13 cellular contexts compared by ENCODE assay signal in genomic region chr2:63699549-63699839, GRCh38.
DNase-seq lines count a peak whose midpoint lies in the region; ATAC-seq, FAIRE-seq and TF ChIP-seq lines count a peak whose summit lies in the region.
"Had no signal": no experiment of that assay in that cellular context is flagged by ENCODE, and none has a peak within 500 bp of the region (broad histone marks: within the 10 kb centered on the region; RNA-seq: fewer than 3 reads in every experiment).

No MANE protein-coding gene starts in this region.

- WGBS in IMR-90 (ENCODE audit: extremely low coverage in 2 of 2, insufficient read length in 1 of 2), 2 experiments, result 100% methylated on average over 2 of the region's 3 CpGs; no CpG with 5 or more reads in 1 of the 2 experiments
- WGBS in suprapubic skin, result 69% methylated on average over 3 of the region's 3 CpGs

- H3K4me1 ChIP-seq in IMR-90 (ENCODE audit: control insufficient read depth, insufficient read depth, low read length) (peaks cover 5% of the 10 kb centered on the region; the same call in 1 of the 2 replicates), astrocyte (ENCODE audit: insufficient read depth, low read length) (peaks cover 14% of the 10 kb centered on the region), left lung (peaks cover 0 to 12% of the 10 kb centered on the region in 2 donors), suprapubic skin (peaks cover 13% of the 10 kb centered on the region)

- H2BK20ac ChIP-seq in IMR-90 (ENCODE audit: low read depth, low read length), result no peak overlapping the region

- no peak for TF ChIP-seq EP300 in suprapubic skin (IDR thresholded peaks at IDR 0.05)

- H3K9me1 ChIP-seq in IMR-90 (ENCODE audit: insufficient read depth, low read length), result peaks cover 5% of the 10 kb centered on the region

- H4K91ac ChIP-seq in IMR-90 (ENCODE audit: insufficient read depth, low read depth, low read length), result no peak overlapping the region

- H2BK15ac ChIP-seq in IMR-90 (ENCODE audit: low read depth, low read length), result no peak overlapping the region

- H3K27me3 ChIP-seq in IMR-90 (ENCODE audit: control insufficient read depth, insufficient read depth, low read length) (no peaks in the 10 kb centered on the region), astrocyte (ENCODE audit: insufficient read depth, low read length) (no peaks in the 10 kb centered on the region), left lung (no peaks in the 10 kb centered on the region), suprapubic skin (no peaks in the 10 kb centered on the region)

- peaks cover 2% of the 10 kb centered on the region for H3K36me3 Mint-ChIP-seq in astrocyte (ENCODE audit: low read depth, unreplicated experiment)
- H3K36me3 Mint-ChIP-seq: immature natural killer cell had no signal

- TF ChIP-seq POLR2A in IMR-90 (IDR thresholded peaks at IDR 0.05; ENCODE audit: low read depth, low read length), result no peak
- no peak for TF ChIP-seq POLR2A in suprapubic skin (IDR thresholded peaks at IDR 0.05)

- H3K56ac ChIP-seq in IMR-90 (ENCODE audit: extremely low read depth, insufficient read depth, low read length), result no peak overlapping the region

- no peak for TF ChIP-seq RAD21 in IMR-90 (IDR thresholded peaks at IDR 0.05; ENCODE audit: low read length)

- POLR2A ChIA-PET in IMR-90 (lab: Charles Lee; ENCODE audit: unreplicated experiment), result no interaction called here

- no TSS peak for BruUV-seq in IMR-90 (replicated peaks; lab: Mats Ljungman, UMichigan)

- ATAC-seq in IMR-90 (ENCODE audit: low read depth) (no peak), left lung (peak; percentile 12), HG02759 (IDR thresholded peaks at IDR 0.05; ENCODE audit: unreplicated experiment) (no peak)

- H3K9me3 ChIP-seq in IMR-90 (ENCODE audit: control insufficient read depth, insufficient read depth, low read length) (no peaks in the 10 kb centered on the region), astrocyte (ENCODE audit: insufficient read depth, low read depth, low read length) (no peaks in the 10 kb centered on the region), left lung (no peaks in the 10 kb centered on the region), suprapubic skin (no peaks in the 10 kb centered on the region)

- peak overlapping the region; percentile 81 for H3K27ac Mint-ChIP-seq in astrocyte (ENCODE audit: unreplicated experiment)
- H3K27ac Mint-ChIP-seq: activated T-helper 2 cell treated with anti-CD3 and anti-CD28 coated beads, Interferon-gamma antibody, Interleukin-2, Interleukin-4, amounts not matched to agents 10 μg/mL and 5 μg/mL and 100 μg/mL, durations not matched to agents 14 hours and 24 hours and 36 hours; immature natural killer cell; T-helper 1 cell treated with Interleukin-12 subunit alpha and Interleukin-12 subunit beta and Interleukin-4 antibody, amounts not matched to agents 30 μg/mL and 1 μg/mL, for 36 hours had no signal

- H3K4me3 ChIP-seq in IMR-90 (ENCODE audit: insufficient read depth, low read depth, low read length) (no peak overlapping the region), astrocyte (ENCODE audit: insufficient read depth, low read depth, low read length) (no peak overlapping the region), left lung (no peak overlapping the region), suprapubic skin (no peak overlapping the region)

- DNase-seq in IMR-90 (peak; percentile 7), astrocyte (ENCODE audit: low read depth) (peak; percentile 17), left lung (no peak), suprapubic skin (ENCODE audit: low spot score in 2 of 2) (no peak), GM20000 (ENCODE audit: low spot score) (no peak), amniotic stem cell (lab: John Stamatoyannopoulos, UW) (no peak), kidney glomerular epithelial cell (lab: John Stamatoyannopoulos, UW) (no peak)
- DNase-seq: activated CD4-positive, alpha-beta T cell treated with anti-CD3 and anti-CD28 coated beads, Interleukin-2, amount 50 U/mL, for 4 hours; NCI-H2171 had no signal

- no peak overlapping the region for H3K9ac ChIP-seq in IMR-90 (ENCODE audit: low read depth, low read length)
- H3K9ac ChIP-seq in astrocyte (ENCODE audit: low read length), result peak overlapping the region; percentile 9

- no peak overlapping the region for H2AK9ac ChIP-seq in IMR-90 (replicated peaks; ENCODE audit: low read depth, low read length, poor library complexity)

- dilution Hi-C loops in IMR-90 (cut with HindIII; ENCODE audit: low sequenced_read_pairs, unreplicated experiment), result loop anchor here (25.0 kb wide), 1 partner anchor 163 kb away; no protein-coding TSS in a partner anchor

- H4K8ac ChIP-seq in IMR-90 (ENCODE audit: low read depth in 2 of 2, low read length in 2 of 2), result no peak overlapping the region

- H2AFZ ChIP-seq in IMR-90 (replicated peaks; ENCODE audit: low read length, poor library complexity) (no peak overlapping the region), astrocyte (ENCODE audit: low read depth, low read length) (peak overlapping the region; percentile 28)

- H3K14ac ChIP-seq in IMR-90 (replicated peaks; ENCODE audit: low read depth, low read length), result no peak overlapping the region

- H3K36me3 ChIP-seq in IMR-90 (ENCODE audit: control insufficient read depth, insufficient read depth, low read length) (no peaks in the 10 kb centered on the region), astrocyte (ENCODE audit: insufficient read depth, low read length) (no peaks in the 10 kb centered on the region), left lung (no peaks in the 10 kb centered on the region), suprapubic skin (no peaks in the 10 kb centered on the region)

- no peak overlapping the region for H3K23ac ChIP-seq in IMR-90 (ENCODE audit: low read depth, low read length)

- no peaks in the 10 kb centered on the region for H4K20me1 ChIP-seq in IMR-90 (ENCODE audit: insufficient read depth, low read length)
- H4K20me1 ChIP-seq in astrocyte (ENCODE audit: insufficient read depth, low read length), result no peaks in the 10 kb centered on the region

- H3K79me2 ChIP-seq in astrocyte (ENCODE audit: insufficient read depth, low read length), result no peaks in the 10 kb centered on the region

- CTCF ChIA-PET in IMR-90 (lab: Yijun Ruan, JAX), result interaction anchor here (0.6 to 2.6 kb wide), 10 partner anchors 23 to 165 kb away, joined by 3 to 15 read pairs (median 4); partner anchors contain the start of gene UGP2

- H3K18ac ChIP-seq in IMR-90 (ENCODE audit: low read depth, low read length), result no peak overlapping the region

- H3K27ac ChIP-seq in IMR-90 (ENCODE audit: insufficient read depth, low read length) (no peak overlapping the region), astrocyte (ENCODE audit: low read depth, low read length) (peak overlapping the region; percentile 56), left lung (peak overlapping the region; percentile 30 to 69), suprapubic skin (peak overlapping the region; percentile 3)

- FAIRE-seq in astrocyte (lab: Jason Lieb, UNC), result peak; percentile 32

- no peaks in the 10 kb centered on the region for H3K9me3 Mint-ChIP-seq in astrocyte (ENCODE audit: unreplicated experiment)
- H3K9me3 Mint-ChIP-seq: activated T-helper 2 cell treated with anti-CD3 and anti-CD28 coated beads, Interferon-gamma antibody, Interleukin-2, Interleukin-4, amounts not matched to agents 10 μg/mL and 5 μg/mL and 100 μg/mL, durations not matched to agents 14 hours and 24 hours and 36 hours; immature natural killer cell; T-helper 1 cell treated with Interleukin-12 subunit alpha and Interleukin-12 subunit beta and Interleukin-4 antibody, amounts not matched to agents 30 μg/mL and 1 μg/mL, for 36 hours had no signal

- H3K4ac ChIP-seq in IMR-90 (ENCODE audit: low read depth, low read length), result no peak overlapping the region

- no peak overlapping the region for H2BK5ac ChIP-seq in IMR-90 (ENCODE audit: low read depth, low read length, poor library complexity, severe bottlenecking)

- in situ Hi-C loops in IMR-90 (cut with MboI; ENCODE audit: low sequenced_read_pairs), result loop anchor here (10.0 kb wide), 1 partner anchor 155 kb away; no protein-coding TSS in a partner anchor

- peaks cover 17% of the 10 kb centered on the region for H3K4me1 Mint-ChIP-seq in astrocyte (ENCODE audit: low read depth, unreplicated experiment)
- H3K4me1 Mint-ChIP-seq: immature natural killer cell had no signal

- no peak overlapping the region for H2AK5ac ChIP-seq in IMR-90 (ENCODE audit: low read depth, low read length)

- H3K79me1 ChIP-seq in IMR-90 (ENCODE audit: low read depth in 1 of 2, low read length in 2 of 2), result no peaks in the 10 kb centered on the region

- no peak overlapping the region for H3K4me2 ChIP-seq in IMR-90 (ENCODE audit: low read depth, low read length)
- peak overlapping the region; percentile 48 for H3K4me2 ChIP-seq in astrocyte (ENCODE audit: low read length)

- no peak overlapping the region for H3K4me3 Mint-ChIP-seq in astrocyte (ENCODE audit: unreplicated experiment)
- H3K4me3 Mint-ChIP-seq: immature natural killer cell; T-helper 1 cell treated with Interleukin-12 subunit alpha and Interleukin-12 subunit beta and Interleukin-4 antibody, amounts not matched to agents 30 μg/mL and 1 μg/mL, for 36 hours had no signal

- H4K5ac ChIP-seq in IMR-90 (ENCODE audit: low read depth, low read length), result no peak overlapping the region

- H2BK120ac ChIP-seq in IMR-90 (ENCODE audit: low read depth, low read length), result no peak overlapping the region

- no peaks in the 10 kb centered on the region for H3K27me3 Mint-ChIP-seq in astrocyte (ENCODE audit: low read depth, unreplicated experiment)

- no peak for TF ChIP-seq CTCF in IMR-90 (conservative IDR thresholded peaks at IDR 0.05; ENCODE audit: low read depth, low read length)
- TF ChIP-seq CTCF in astrocyte (IDR thresholded peaks at IDR 0.05; ENCODE audit: insufficient read depth, low read depth, low read length), result no peak
- TF ChIP-seq CTCF in left lung (IDR thresholded peaks at IDR 0.05), result no peak
- TF ChIP-seq CTCF in suprapubic skin (IDR thresholded peaks at IDR 0.05), result no peak
- TF ChIP-seq CTCF in GM20000 (IDR thresholded peaks at IDR 0.05; ENCODE audit: extremely low read depth, missing control alignments), result no peak

- intact Hi-C loops in IMR-90 (cut with micrococcal nuclease) (loop anchor here (1.0 to 10.0 kb wide), 4 partner anchors 142 to 445 kb away; partner anchors contain the start of genes PELI1, UGP2 and VPS54), left lung (cut with DNase I) (loop anchor here in 1 of 2 donors (5.0 kb wide), 1 partner anchor 163 kb away; no protein-coding TSS in a partner anchor)

TF ChIP-seq in IMR-90, 13 proteins besides CTCF, POLR2A, EP300 and RAD21:
- TF ChIP-seq CHD1 (IDR thresholded peaks at IDR 0.05; ENCODE audit: low read depth, low read length), result no peak

Comparison
In these comparisons a context has a peak if more than half of its experiments do, and no peak if none do; other contexts are left out.
1. DNase-seq: peak in IMR-90 (single experiment) and astrocyte (single experiment); none in left lung (0 of 2), suprapubic skin (0 of 2), GM20000 (single experiment), amniotic stem cell (single experiment) and kidney glomerular epithelial cell (single experiment).